ENCODE assay signal across 19 cellular contexts in genomic region chr9:86009133-86009532, GRCh38.
DNase-seq lines count a peak whose midpoint lies in the region; ATAC-seq and TF ChIP-seq lines count a peak whose summit lies in the region.
"Had no signal": no experiment of that assay in that cellular context is flagged by ENCODE, and none has a peak within 500 bp of the region (broad histone marks: within the 10 kb centered on the region; RNA-seq: fewer than 3 reads in every experiment).

No MANE protein-coding gene starts in this region.

- H3K36me3 Mint-ChIP-seq in activated naive CD4-positive, alpha-beta T cell treated with anti-CD3 and anti-CD28 coated beads, Interleukin-2, amount 50 U/mL, for 24 hours = peaks cover 25% of the 10 kb centered on the region

- no peak overlapping the region for H3K4me3 Mint-ChIP-seq in activated naive CD4-positive, alpha-beta T cell treated with anti-CD3 and anti-CD28 coated beads, Interleukin-2, amount 50 U/mL, for 24 hours
- H3K4me3 Mint-ChIP-seq: CD4-positive, alpha-beta memory T cell; H9; IgD-negative memory B cell had no signal

- no peak for ATAC-seq in mucosa of descending colon
- ATAC-seq in stimulated activated naive CD8-positive, alpha-beta T cell treated with anti-CD3 and anti-CD28 coated beads, Interleukin-15, Interleukin-2, amounts not matched to agents 100 U/mL and 50 U/mL, for 24 hours = no peak
- ATAC-seq: A549, GM12878, HepG2 had no signal

- H2AFZ ChIP-seq in osteoblast (ENCODE audit: low read length) = no peak overlapping the region

- DNase-seq in activated naive CD4-positive, alpha-beta T cell treated with anti-CD3 and anti-CD28 coated beads, Interleukin-2, amount 50 U/mL, for 16 hours = no peak
- DNase-seq in NCI-H146 (lab: John Stamatoyannopoulos, UW) = peak; percentile 50
- peak; percentile 25 for DNase-seq in osteoblast (ENCODE audit: insufficient read length, low spot score, missing footprints)
- no peak for DNase-seq in mucosa of descending colon
- DNase-seq in A172 (ENCODE audit: low spot score) = no peak
- no peak for DNase-seq in stimulated activated naive CD8-positive, alpha-beta T cell treated with anti-CD3 and anti-CD28 coated beads, Interleukin-15, Interleukin-2, amounts not matched to agents 100 U/mL and 50 U/mL, for 24 hours
- DNase-seq: AML-193; Calu3; CD4-positive, alpha-beta memory T cell; DND-41; EL; GOT3; H9 had no signal

- H3K79me2 ChIP-seq in osteoblast (ENCODE audit: insufficient read depth, low read length) = no peaks in the 10 kb centered on the region

- peak overlapping the region; percentile 62 for H3K27ac Mint-ChIP-seq in activated naive CD4-positive, alpha-beta T cell treated with anti-CD3 and anti-CD28 coated beads, Interleukin-2, amount 50 U/mL, for 24 hours
- H3K27ac Mint-ChIP-seq: H9 had no signal

- peaks cover 50% of the 10 kb centered on the region for H3K36me3 ChIP-seq in osteoblast (ENCODE audit: insufficient read depth, low read length)
- peaks cover under 1% of the 10 kb centered on the region for H3K36me3 ChIP-seq in mucosa of descending colon (ENCODE audit: low read depth)

- H3K27me3 Mint-ChIP-seq in activated naive CD4-positive, alpha-beta T cell treated with anti-CD3 and anti-CD28 coated beads, Interleukin-2, amount 50 U/mL, for 24 hours = no peaks in the 10 kb centered on the region
- H3K27me3 Mint-ChIP-seq: CD4-positive, alpha-beta memory T cell; IgD-negative memory B cell had no signal

- intact Hi-C loops in mucosa of descending colon (cut with DNase I, micrococcal nuclease) = no loop called here

- H3K27ac ChIP-seq in osteoblast (ENCODE audit: low read depth, low read length) = no peak overlapping the region
- H3K27ac ChIP-seq: A549, C4-2B had no signal

- no peaks in the 10 kb centered on the region for H3K9me3 Mint-ChIP-seq in activated naive CD4-positive, alpha-beta T cell treated with anti-CD3 and anti-CD28 coated beads, Interleukin-2, amount 50 U/mL, for 24 hours

- H3K4me1 ChIP-seq in osteoblast (ENCODE audit: insufficient read depth, low read length) (no peaks in the 10 kb centered on the region), mucosa of descending colon (ENCODE audit: low read depth) (no peaks in the 10 kb centered on the region)
- H3K4me1 ChIP-seq: A549 had no signal

- no peak for TF ChIP-seq CTCF in osteoblast (IDR thresholded peaks at IDR 0.05; ENCODE audit: extremely low read depth, low read depth, low read length)
- no peak for TF ChIP-seq CTCF in mucosa of descending colon (IDR thresholded peaks at IDR 0.05)

- H3K4me2 ChIP-seq in osteoblast (ENCODE audit: insufficient read depth, low read length) = no peak overlapping the region
- H3K4me2 ChIP-seq: A549 had no signal

- H3K4me3 ChIP-seq in osteoblast (ENCODE audit: insufficient read depth, low read length) = no peak overlapping the region
- no peak overlapping the region for H3K4me3 ChIP-seq in mucosa of descending colon
- H3K4me3 ChIP-seq: A549, GM12878 had no signal

- H3K4me1 Mint-ChIP-seq in activated naive CD4-positive, alpha-beta T cell treated with anti-CD3 and anti-CD28 coated beads, Interleukin-2, amount 50 U/mL, for 24 hours = no peaks in the 10 kb centered on the region
- H3K4me1 Mint-ChIP-seq: CD4-positive, alpha-beta memory T cell; H9; IgD-negative memory B cell had no signal

- H3K9me3 ChIP-seq in osteoblast (ENCODE audit: low read depth, low read length) (no peaks in the 10 kb centered on the region), mucosa of descending colon (no peaks in the 10 kb centered on the region)

- no peaks in the 10 kb centered on the region for H3K27me3 ChIP-seq in osteoblast (ENCODE audit: insufficient read depth, low read length)

- H4K20me1 ChIP-seq in osteoblast (ENCODE audit: insufficient read depth, low read length) = no peaks in the 10 kb centered on the region

Comparison
In these comparisons a context has a peak if more than half of its experiments do, and no peak if none do; other contexts are left out.
1. DNase-seq: peak in NCI-H146 (single experiment) and osteoblast (single experiment); none in activated naive CD4-positive, alpha-beta T cell treated with anti-CD3 and anti-CD28 coated beads, Interleukin-2, amount 50 U/mL, for 16 hours (single experiment), mucosa of descending colon (0 of 3), A172 (single experiment) and stimulated activated naive CD8-positive, alpha-beta T cell treated with anti-CD3 and anti-CD28 coated beads, Interleukin-15, Interleukin-2, amounts not matched to agents 100 U/mL and 50 U/mL, for 24 hours (single experiment).